2 cellular contexts compared by ENCODE assay signal in genomic region chr7:112484671-112485097, GRCh38.
TF ChIP-seq lines count a peak whose summit lies in the region.

No MANE protein-coding gene starts in this region.

TF ChIP-seq in GM23338, 12 proteins besides CTCF, POLR2A, EP300 and RAD21 (continued from another document):
- no peak for TF ChIP-seq ETS1 (IDR thresholded peaks at IDR 0.05)
- TF ChIP-seq POLR2AphosphoS5 (IDR thresholded peaks at IDR 0.05; ENCODE audit: low read depth), result no peak
- no peak for TF ChIP-seq STAT1 (IDR thresholded peaks at IDR 0.05; ENCODE audit: unreplicated experiment)
- no peak for TF ChIP-seq JUNB (IDR thresholded peaks at IDR 0.05; ENCODE audit: unreplicated experiment)
- no peak for TF ChIP-seq NANOG (IDR thresholded peaks at IDR 0.05; ENCODE audit: borderline replicate concordance)
- TF ChIP-seq CREB1 (CRISPR knock-in tag; IDR thresholded peaks at IDR 0.05; ENCODE audit: low read depth), result no peak
- no peak for TF ChIP-seq ZNF462 (CRISPR knock-in tag; IDR thresholded peaks at IDR 0.05)
- no peak for TF ChIP-seq EZH2phosphoT487 (IDR thresholded peaks at IDR 0.05; ENCODE audit: unreplicated experiment)

TF ChIP-seq in WTC11, 78 proteins besides CTCF, POLR2A, EP300 and RAD21 (continued from another document):
- TF ChIP-seq ZNF281 (CRISPR knock-in tag; IDR thresholded peaks at IDR 0.05) (no peak), FOXK1 (CRISPR knock-in tag; IDR thresholded peaks at IDR 0.05) (no peak), GRHL2 (CRISPR knock-in tag; IDR thresholded peaks at IDR 0.05; ENCODE audit: insufficient replicate concordance, severe bottlenecking) (no peak), NR3C1 (CRISPR knock-in tag; conservative IDR thresholded peaks at IDR 0.05; ENCODE audit: low read depth) (no peak), ZNF219 (CRISPR knock-in tag; IDR thresholded peaks at IDR 0.05; ENCODE audit: borderline replicate concordance) (no peak), ZNF138 (CRISPR knock-in tag; conservative IDR thresholded peaks at IDR 0.05) (no peak), JUN (CRISPR knock-in tag; IDR thresholded peaks at IDR 0.05) (no peak), MXD4 (CRISPR knock-in tag; IDR thresholded peaks at IDR 0.05; ENCODE audit: borderline replicate concordance) (no peak)
